Comparison of ENCODE assay signal across 8 cellular contexts in genomic region chr10:31318382-31318853, GRCh38. TPM values are rescaled to one million over a fixed set of nuclear protein-coding genes. Genes with fewer than 3 reads are reported as not detected.
A peak's percentile ranks its signal among the peaks of the same experiment; 100 is the strongest.
DNase-seq lines count a peak whose midpoint lies in the region; ATAC-seq and TF ChIP-seq lines count a peak whose summit lies in the region.

No MANE protein-coding gene starts in this region.

- H3K27ac Mint-ChIP-seq in activated naive CD8-positive, alpha-beta T cell treated with anti-CD3 and anti-CD28 coated beads, Interleukin-2, amount 50 U/mL, for 24 hours: peak overlapping the region; percentile 98

- intact Hi-C loops in left cardiac atrium (cut with DNase I): loop anchor here in 1 of 2 donors (5.0 to 10.0 kb wide), 2 partner anchors 164 to 286 kb away; partner anchors contain the start of gene ZNF438
- intact Hi-C loops in psoas muscle (cut with DNase I): loop anchor here (2.0 to 10.0 kb wide), 7 partner anchors 184 to 534 kb away; no protein-coding TSS in a partner anchor

- peak overlapping the region; percentile 75 for H3K4me3 ChIP-seq in psoas muscle

- H3K27me3 Mint-ChIP-seq in activated naive CD8-positive, alpha-beta T cell treated with anti-CD3 and anti-CD28 coated beads, Interleukin-2, amount 50 U/mL, for 24 hours: peaks cover 2% of the 10 kb centered on the region

- WGBS in psoas muscle, 3 donors: 0 to 1% (median 0%) methylated on average over 21 to 32 of the region's 32 CpGs

- H3K36me3 Mint-ChIP-seq in activated naive CD8-positive, alpha-beta T cell treated with anti-CD3 and anti-CD28 coated beads, Interleukin-2, amount 50 U/mL, for 24 hours (ENCODE audit: low read depth): peaks cover 2% of the 10 kb centered on the region

- H3K4me1 ChIP-seq in psoas muscle: peaks cover 29% of the 10 kb centered on the region

- TF ChIP-seq CTCF in psoas muscle (IDR thresholded peaks at IDR 0.05): no peak

- H3K9me3 ChIP-seq in psoas muscle: no peaks in the 10 kb centered on the region

- ATAC-seq in GM19372 (IDR thresholded peaks at IDR 0.05; ENCODE audit: low read depth, unreplicated experiment) (peak; percentile 68), HG03457 (IDR thresholded peaks at IDR 0.05; ENCODE audit: unreplicated experiment) (peak; percentile 49), left cardiac atrium (peak; percentile 48 to 71), psoas muscle (peak; percentile 56 to 68 (median 62))
- peak; percentile 74 for ATAC-seq in activated naive CD8-positive, alpha-beta T cell treated with anti-CD3 and anti-CD28 coated beads, Interleukin-2, amount 50 U/mL, for 24 hours

- peak; percentile 65 for DNase-seq in COLO668 (lab: John Stamatoyannopoulos, UW; ENCODE audit: unreplicated experiment)
- DNase-seq in SK-N-DZ (ENCODE audit: low spot score): peak; percentile 15
- DNase-seq in activated naive CD8-positive, alpha-beta T cell treated with anti-CD3 and anti-CD28 coated beads, Interleukin-2, amount 50 U/mL, for 24 hours: peak; percentile 64
- peak; percentile 69 for DNase-seq in left cardiac atrium
- DNase-seq in psoas muscle: peak; percentile 59 to 76
- no peak for DNase-seq in middle frontal gyrus (ENCODE audit: extremely low spot score, low spot score)

- H3K27ac ChIP-seq in psoas muscle: peak overlapping the region; percentile 97

- peaks cover 35% of the 10 kb centered on the region for H3K4me1 Mint-ChIP-seq in activated naive CD8-positive, alpha-beta T cell treated with anti-CD3 and anti-CD28 coated beads, Interleukin-2, amount 50 U/mL, for 24 hours

- no peaks in the 10 kb centered on the region for H3K27me3 ChIP-seq in psoas muscle (ENCODE audit: insufficient read depth in 3 of 3, low read length in 2 of 3)

- H3K4me3 Mint-ChIP-seq in activated naive CD8-positive, alpha-beta T cell treated with anti-CD3 and anti-CD28 coated beads, Interleukin-2, amount 50 U/mL, for 24 hours: peak overlapping the region; percentile 94

- H3K36me3 ChIP-seq in psoas muscle (ENCODE audit: insufficient read depth in 1 of 2, low read depth in 1 of 2): no peaks in the 10 kb centered on the region

- H3K9me3 Mint-ChIP-seq in activated naive CD8-positive, alpha-beta T cell treated with anti-CD3 and anti-CD28 coated beads, Interleukin-2, amount 50 U/mL, for 24 hours: no peaks in the 10 kb centered on the region

RNA-seq across cellular contexts. Expression of gene ZEB1, which starts 0.6 kb away (rescaled TPM):
- polyA plus RNA-seq in SK-N-DZ (2014; cell fraction: cytosol; rRNA removed): 17.8 and 21.6 TPM in 2 replicates
- polyA plus RNA-seq in SK-N-DZ (2014; cell fraction: nucleus; rRNA removed): 13.8 and 15.8 TPM in 2 replicates
- total RNA-seq in left cardiac atrium (10 to 100 TPM; 63.7 to 74.7 TPM), psoas muscle (10 to 100 TPM; 92.0 to 99.8 (median 95.3) TPM)
- polyA plus RNA-seq in psoas muscle: 10 to 100 TPM; 18.7 to 34.2 (median 23.8) TPM
